In genomic region chr5:111337688-111338087, GRCh38 we compare ENCODE assay signal across 12 cellular contexts.
DNase-seq lines count a peak whose midpoint lies in the region; ATAC-seq, FAIRE-seq and TF ChIP-seq lines count a peak whose summit lies in the region.
"Had no signal": no experiment of that assay in that cellular context is flagged by ENCODE, and none has a peak within 500 bp of the region (broad histone marks: within the 10 kb centered on the region; RNA-seq: fewer than 3 reads in every experiment).

No MANE protein-coding gene starts in this region.

- peak; percentile 36 for FAIRE-seq in GM18507 (lab: Jason Lieb, UNC)
- FAIRE-seq: endometrium had no signal

- H3K4me3 ChIP-seq in ACC112 (ENCODE audit: low read depth, low read length) = peak overlapping the region; percentile 52
- H3K4me3 ChIP-seq in OCI-LY3 (ENCODE audit: low read length) = peak overlapping the region; percentile 2; the same call in 1 of the 2 replicates
- H3K4me3 ChIP-seq in coronary artery = no peak overlapping the region

- ATAC-seq in HG02678 (IDR thresholded peaks at IDR 0.05; ENCODE audit: unreplicated experiment) = peak; percentile 51

- H3K79me2 ChIP-seq in ACC112 (ENCODE audit: control insufficient read depth, insufficient read depth, low read length, unreplicated experiment) (no peaks in the 10 kb centered on the region), OCI-LY3 (ENCODE audit: low read length) (peaks cover 99% of the 10 kb centered on the region)

- H3K27ac ChIP-seq in ACC112 (ENCODE audit: low read depth, low read length) (peak overlapping the region; percentile 58), OCI-LY3 (ENCODE audit: low read length) (peak overlapping the region; percentile 50), coronary artery (no peak overlapping the region)

- H3K4me1 ChIP-seq in ACC112 (ENCODE audit: control insufficient read depth, insufficient read depth, low read length, unreplicated experiment) (peaks cover 9% of the 10 kb centered on the region), OCI-LY3 (ENCODE audit: low read length) (peaks cover 19% of the 10 kb centered on the region)

- H2AFZ ChIP-seq in ACC112 (ENCODE audit: low read length, unreplicated experiment) (peak overlapping the region; percentile 53), OCI-LY3 (ENCODE audit: low read depth, low read length) (no peak overlapping the region)

- H3K9ac ChIP-seq in OCI-LY3 (ENCODE audit: low read length) = no peak overlapping the region

- peak overlapping the region; percentile 26 for H3K4me2 ChIP-seq in OCI-LY3 (ENCODE audit: low read length)

- H3K27me3 ChIP-seq in ACC112 (ENCODE audit: insufficient read depth, low read length) (no peaks in the 10 kb centered on the region), OCI-LY3 (ENCODE audit: low read depth, low read length) (no peaks in the 10 kb centered on the region)

- peaks cover 80% of the 10 kb centered on the region for H4K20me1 ChIP-seq in OCI-LY3 (ENCODE audit: insufficient read depth, low read length)

- H3K36me3 ChIP-seq in ACC112 (ENCODE audit: insufficient read depth, low read length) (no peaks in the 10 kb centered on the region), OCI-LY3 (replicated peaks; ENCODE audit: low read depth, low read length) (no peaks in the 10 kb centered on the region)

- H3K9me3 ChIP-seq in OCI-LY3 (ENCODE audit: insufficient read depth, low read length) = no peaks in the 10 kb centered on the region

- DNase-seq in GM18507 (ENCODE audit: extremely low spot score, insufficient read length, low read depth) (no peak), EL (no peak), NCI-H2171 (lab: John Stamatoyannopoulos, UW) (no peak), COLO668 (lab: John Stamatoyannopoulos, UW; ENCODE audit: unreplicated experiment) (no peak), coronary artery (ENCODE audit: low spot score) (no peak)
- DNase-seq: activated CD4-positive, CD25-positive, alpha-beta regulatory T cell; AML-193; NCI-H1930 had no signal

- TF ChIP-seq CTCF in OCI-LY3 (IDR thresholded peaks at IDR 0.05; ENCODE audit: low read depth, low read length) (no peak), coronary artery (IDR thresholded peaks at IDR 0.05) (no peak)

Comparison
In these comparisons a context has a peak if more than half of its experiments do, and no peak if none do; other contexts are left out.
1. H3K27ac ChIP-seq: peak in ACC112 (single experiment) and OCI-LY3 (single experiment); none in coronary artery (0 of 2).